Comparison of ENCODE assay signal across 8 cellular contexts in the genomic region with DNA sequence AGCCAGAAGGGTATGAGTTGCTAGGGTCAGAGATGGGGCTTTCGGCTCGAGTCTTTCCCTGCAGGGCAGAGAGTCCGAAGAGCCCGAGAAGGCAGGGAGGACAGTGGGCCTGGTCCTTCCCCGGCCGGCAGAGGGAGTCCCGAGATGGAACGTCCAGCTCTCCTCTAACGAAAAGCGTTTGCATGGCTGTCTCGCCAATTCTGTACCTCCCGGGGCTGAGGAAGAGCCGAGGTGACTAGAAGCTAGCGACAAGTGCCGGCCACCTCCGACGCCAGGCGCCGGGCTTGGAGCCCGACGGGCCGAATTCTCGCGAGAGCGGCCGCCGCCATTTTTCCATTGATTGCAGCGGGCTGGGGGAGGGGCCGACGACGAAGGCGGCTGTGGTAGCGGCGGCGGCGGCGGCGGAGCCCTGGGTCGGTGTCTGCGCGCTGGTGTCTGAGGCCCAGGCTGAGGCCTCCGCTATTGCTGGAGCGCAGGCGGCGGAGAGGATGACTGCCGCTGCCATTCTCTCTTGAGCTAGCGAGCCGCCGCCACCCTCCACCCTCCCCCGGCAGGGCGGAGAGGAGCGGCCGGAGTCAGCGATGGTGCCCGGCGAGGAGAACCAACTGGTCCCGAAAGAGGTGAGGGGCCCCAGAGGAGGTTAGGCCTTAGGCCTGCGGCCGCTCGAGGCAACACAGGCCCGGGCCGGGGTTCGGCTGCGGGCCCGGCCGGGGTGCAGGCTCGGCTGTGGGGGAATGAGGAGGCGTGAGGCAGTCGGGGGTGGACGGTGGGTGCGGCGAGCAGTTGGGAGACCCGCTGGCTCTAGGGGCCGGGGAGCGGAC. TPM values are rescaled to one million over a fixed set of nuclear protein-coding genes. Genes with fewer than 3 reads are reported as not detected.
DNase-seq lines count a peak whose midpoint lies in the region; ATAC-seq and TF ChIP-seq lines count a peak whose summit lies in the region.

A gene with protein sequence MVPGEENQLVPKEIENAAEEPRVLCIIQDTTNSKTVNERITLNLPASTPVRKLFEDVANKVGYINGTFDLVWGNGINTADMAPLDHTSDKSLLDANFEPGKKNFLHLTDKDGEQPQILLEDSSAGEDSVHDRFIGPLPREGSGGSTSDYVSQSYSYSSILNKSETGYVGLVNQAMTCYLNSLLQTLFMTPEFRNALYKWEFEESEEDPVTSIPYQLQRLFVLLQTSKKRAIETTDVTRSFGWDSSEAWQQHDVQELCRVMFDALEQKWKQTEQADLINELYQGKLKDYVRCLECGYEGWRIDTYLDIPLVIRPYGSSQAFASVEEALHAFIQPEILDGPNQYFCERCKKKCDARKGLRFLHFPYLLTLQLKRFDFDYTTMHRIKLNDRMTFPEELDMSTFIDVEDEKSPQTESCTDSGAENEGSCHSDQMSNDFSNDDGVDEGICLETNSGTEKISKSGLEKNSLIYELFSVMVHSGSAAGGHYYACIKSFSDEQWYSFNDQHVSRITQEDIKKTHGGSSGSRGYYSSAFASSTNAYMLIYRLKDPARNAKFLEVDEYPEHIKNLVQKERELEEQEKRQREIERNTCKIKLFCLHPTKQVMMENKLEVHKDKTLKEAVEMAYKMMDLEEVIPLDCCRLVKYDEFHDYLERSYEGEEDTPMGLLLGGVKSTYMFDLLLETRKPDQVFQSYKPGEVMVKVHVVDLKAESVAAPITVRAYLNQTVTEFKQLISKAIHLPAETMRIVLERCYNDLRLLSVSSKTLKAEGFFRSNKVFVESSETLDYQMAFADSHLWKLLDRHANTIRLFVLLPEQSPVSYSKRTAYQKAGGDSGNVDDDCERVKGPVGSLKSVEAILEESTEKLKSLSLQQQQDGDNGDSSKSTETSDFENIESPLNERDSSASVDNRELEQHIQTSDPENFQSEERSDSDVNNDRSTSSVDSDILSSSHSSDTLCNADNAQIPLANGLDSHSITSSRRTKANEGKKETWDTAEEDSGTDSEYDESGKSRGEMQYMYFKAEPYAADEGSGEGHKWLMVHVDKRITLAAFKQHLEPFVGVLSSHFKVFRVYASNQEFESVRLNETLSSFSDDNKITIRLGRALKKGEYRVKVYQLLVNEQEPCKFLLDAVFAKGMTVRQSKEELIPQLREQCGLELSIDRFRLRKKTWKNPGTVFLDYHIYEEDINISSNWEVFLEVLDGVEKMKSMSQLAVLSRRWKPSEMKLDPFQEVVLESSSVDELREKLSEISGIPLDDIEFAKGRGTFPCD (N-terminal part only) (plus strand): TSS at position 368 of the 821 bp plus-strand sequence. CDS start 214 bp downstream, at position 582.

- no peak within 1 kb of the TSS for H3K27ac Mint-ChIP-seq in chondrocyte (ENCODE audit: unreplicated experiment)

- DNase-seq in BE2C (peak; percentile 90), NCI-H446 (lab: John Stamatoyannopoulos, UW) (peak; percentile 86 to 93), chondrocyte (ENCODE audit: low spot score) (peak; percentile 94), kidney tubule cell (ENCODE audit: low spot score) (peak; percentile 89)
- DNase-seq in activated CD4-positive, alpha-beta T cell treated with anti-CD3 and anti-CD28 coated beads for 1 hour = peak; percentile 92
- peak; percentile 84 to 90 (median 90) for DNase-seq in stimulated activated CD4-positive, alpha-beta T cell treated with anti-CD3 and anti-CD28 coated beads, Interleukin-1b, Interleukin-23, amount 100 ng/mL, for 24 hours (ENCODE audit: low read depth in 4 of 4, low spot score in 1 of 4)

- H3K4me1 Mint-ChIP-seq in chondrocyte (ENCODE audit: low read depth) = peaks cover 5% of the 10 kb centered on the region

- no peaks in the 10 kb centered on the region for H3K9me3 ChIP-seq in BE2C

- peak; percentile 35 for TF ChIP-seq CTCF in BE2C (IDR thresholded peaks at IDR 0.05; ENCODE audit: low read depth, low read length)
- TF ChIP-seq CTCF in chondrocyte (IDR thresholded peaks at IDR 0.05) = peak; percentile 82

- ATAC-seq in HG03378 (IDR thresholded peaks at IDR 0.05; ENCODE audit: unreplicated experiment) = peak; percentile 50

- no peaks in the 10 kb centered on the region for H3K36me3 ChIP-seq in BE2C

- peak within 1 kb of the TSS; percentile 74 for H3K4me3 ChIP-seq in BE2C (ENCODE audit: low read depth, low read length)

- H3K27me3 ChIP-seq in BE2C = no peaks in the 10 kb centered on the region

- H3K4me3 Mint-ChIP-seq in chondrocyte (ENCODE audit: unreplicated experiment) = no peak within 1 kb of the TSS

- no peaks in the 10 kb centered on the region for H3K4me1 ChIP-seq in BE2C

- no peaks in the 10 kb centered on the region for H3K36me3 Mint-ChIP-seq in chondrocyte (ENCODE audit: low read depth)

- peak; percentile 98 for TF ChIP-seq POLR2A in GM19193 (IDR thresholded peaks at IDR 0.05; ENCODE audit: extremely low read depth, insufficient read depth, insufficient read length)

- H3K27me3 Mint-ChIP-seq in chondrocyte (ENCODE audit: low read depth) = no peaks in the 10 kb centered on the region

- no peaks in the 10 kb centered on the region for H3K9me3 Mint-ChIP-seq in chondrocyte (ENCODE audit: low read depth)

RNA-seq across cellular contexts. Expression of the gene that starts here (rescaled TPM):
- 27.2 TPM for polyA plus RNA-seq in BE2C (2012; ENCODE audit: insufficient read depth, insufficient read length, low read depth)
- total RNA-seq in chondrocyte = 44.4 to 54.8 TPM (median 47.8 TPM) in 3 replicates

Comparison
In these comparisons a context has a peak if more than half of its experiments do, and no peak if none do; other contexts are left out.
1. Peak in every context shown above with its lines: DNase-seq, ATAC-seq and H3K4me3 ChIP-seq.